In the genomic region with DNA sequence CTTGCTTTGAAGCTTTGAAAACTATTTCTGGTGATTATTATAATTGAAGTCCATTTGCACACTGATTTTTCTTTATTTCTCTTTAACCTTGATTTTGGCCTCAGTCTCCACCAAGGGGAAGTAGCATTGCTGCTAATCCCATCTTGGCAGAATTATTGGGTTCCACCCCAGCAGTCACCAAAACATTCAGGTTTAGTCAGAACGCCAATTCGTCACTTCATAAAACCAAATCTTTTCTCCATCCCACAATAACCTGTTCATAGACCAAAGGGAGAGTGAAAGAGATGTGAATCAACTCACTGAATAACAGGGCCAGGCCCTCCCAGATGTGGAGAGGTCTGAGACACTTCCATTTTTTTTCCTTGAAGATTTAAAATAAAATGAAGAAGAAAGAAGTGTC, we compare ENCODE assay signal across 1 cellular context.
TF ChIP-seq lines count a peak whose summit lies in the region.

No MANE protein-coding gene starts in this region.

TF ChIP-seq in IMR-90, 13 proteins besides CTCF, POLR2A, EP300 and RAD21 (continued from another document):
- TF ChIP-seq, protein P1, sequence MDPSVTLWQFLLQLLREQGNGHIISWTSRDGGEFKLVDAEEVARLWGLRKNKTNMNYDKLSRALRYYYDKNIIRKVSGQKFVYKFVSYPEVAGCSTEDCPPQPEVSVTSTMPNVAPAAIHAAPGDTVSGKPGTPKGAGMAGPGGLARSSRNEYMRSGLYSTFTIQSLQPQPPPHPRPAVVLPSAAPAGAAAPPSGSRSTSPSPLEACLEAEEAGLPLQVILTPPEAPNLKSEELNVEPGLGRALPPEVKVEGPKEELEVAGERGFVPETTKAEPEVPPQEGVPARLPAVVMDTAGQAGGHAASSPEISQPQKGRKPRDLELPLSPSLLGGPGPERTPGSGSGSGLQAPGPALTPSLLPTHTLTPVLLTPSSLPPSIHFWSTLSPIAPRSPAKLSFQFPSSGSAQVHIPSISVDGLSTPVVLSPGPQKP (IDR thresholded peaks at IDR 0.05; ENCODE audit: borderline replicate concordance, low read depth, low read length), result no peak
- TF ChIP-seq MAFK (IDR thresholded peaks at IDR 0.05; ENCODE audit: low read depth, low read length) (no peak), CHD1 (IDR thresholded peaks at IDR 0.05; ENCODE audit: low read depth, low read length) (no peak), MAZ (IDR thresholded peaks at IDR 0.05; ENCODE audit: borderline replicate concordance, low read depth, low read length) (no peak), RFX5 (IDR thresholded peaks at IDR 0.05; ENCODE audit: low read depth, low read length) (no peak), SMC3 (IDR thresholded peaks at IDR 0.05; ENCODE audit: low read depth, low read length) (no peak), FOS (IDR thresholded peaks at IDR 0.05; ENCODE audit: low read depth, low read length) (no peak), MXI1 (IDR thresholded peaks at IDR 0.05; ENCODE audit: borderline replicate concordance, low read depth, low read length) (no peak), RCOR1 (IDR thresholded peaks at IDR 0.05; ENCODE audit: insufficient replicate concordance, low read length) (no peak)
- TF ChIP-seq, protein P2, sequence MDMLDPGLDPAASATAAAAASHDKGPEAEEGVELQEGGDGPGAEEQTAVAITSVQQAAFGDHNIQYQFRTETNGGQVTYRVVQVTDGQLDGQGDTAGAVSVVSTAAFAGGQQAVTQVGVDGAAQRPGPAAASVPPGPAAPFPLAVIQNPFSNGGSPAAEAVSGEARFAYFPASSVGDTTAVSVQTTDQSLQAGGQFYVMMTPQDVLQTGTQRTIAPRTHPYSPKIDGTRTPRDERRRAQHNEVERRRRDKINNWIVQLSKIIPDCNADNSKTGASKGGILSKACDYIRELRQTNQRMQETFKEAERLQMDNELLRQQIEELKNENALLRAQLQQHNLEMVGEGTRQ (IDR thresholded peaks at IDR 0.05; ENCODE audit: low read depth, low read length), result no peak
TF ChIP-seq in IMR-90: peak in this region for 0.
